ENCODE assay signal across 21 cellular contexts in the genomic region with DNA sequence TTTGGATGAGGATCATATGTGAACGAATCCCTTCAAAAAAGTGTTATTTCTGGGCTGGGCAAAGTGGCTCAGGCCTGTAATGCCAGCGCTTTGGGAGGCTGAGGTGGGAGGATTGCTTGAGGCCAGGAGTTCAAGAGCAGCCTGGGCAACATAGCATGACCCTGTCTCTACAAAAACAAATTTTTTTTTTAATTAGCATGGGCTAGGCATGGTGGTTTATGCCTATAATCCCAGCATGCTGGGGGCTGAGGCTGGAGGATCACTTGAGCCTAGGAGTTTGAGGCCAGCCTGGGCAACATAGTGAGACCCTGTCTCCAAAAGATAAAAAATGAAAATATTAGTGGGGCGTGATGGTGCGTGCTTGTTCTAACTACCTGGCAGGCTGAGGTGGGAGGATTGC. TPM values are rescaled to one million over a fixed set of nuclear protein-coding genes. Genes with fewer than 3 reads are reported as not detected.
DNase-seq lines count a peak whose midpoint lies in the region; ATAC-seq and TF ChIP-seq lines count a peak whose summit lies in the region.
"Had no signal": no experiment of that assay in that cellular context is flagged by ENCODE, and none has a peak within 500 bp of the region (broad histone marks: within the 10 kb centered on the region; RNA-seq: fewer than 3 reads in every experiment).

No MANE protein-coding gene starts in this region.

- no peak for ATAC-seq in T-helper 17 cell
- ATAC-seq in effector memory CD8-positive, alpha-beta T cell (replicated peaks) = no peak
- ATAC-seq in right cardiac atrium = no peak
- no peak for ATAC-seq in GM21390 (IDR thresholded peaks at IDR 0.05; ENCODE audit: unreplicated experiment)
- ATAC-seq: Right ventricle myocardium inferior had no signal

- H3K36me3 Mint-ChIP-seq in CD14-positive monocyte (peaks cover 10 to 42% of the 10 kb centered on the region in 2 donors), T-helper 17 cell (ENCODE audit: low read depth) (peaks cover 4% of the 10 kb centered on the region), mesothelial cell of epicardium (peaks cover 3% of the 10 kb centered on the region)
- peaks cover 53% of the 10 kb centered on the region for H3K36me3 Mint-ChIP-seq in effector memory CD8-positive, alpha-beta T cell (ENCODE audit: insufficient read depth)

- in situ Hi-C loops in G401 (cut with HindIII; ENCODE audit: low sequenced_read_pairs) = no loop called here

- peaks cover 31% of the 10 kb centered on the region for H3K4me1 Mint-ChIP-seq in CD14-positive monocyte
- peaks cover 26% of the 10 kb centered on the region for H3K4me1 Mint-ChIP-seq in T-helper 17 cell
- H3K4me1 Mint-ChIP-seq in effector memory CD8-positive, alpha-beta T cell (ENCODE audit: low read depth in 2 of 2) = peaks cover 31 to 52% of the 10 kb centered on the region in 2 donors
- peaks cover 30% of the 10 kb centered on the region for H3K4me1 Mint-ChIP-seq in mesothelial cell of epicardium

- H3K4me1 ChIP-seq in right cardiac atrium (ENCODE audit: control insufficient read depth, insufficient read depth, low read length) = no peaks in the 10 kb centered on the region

- H3K27me3 ChIP-seq in right cardiac atrium (ENCODE audit: control insufficient read depth, insufficient read depth) = no peaks in the 10 kb centered on the region

- no peak overlapping the region for H3K4me3 ChIP-seq in right cardiac atrium (ENCODE audit: low read length)
- H3K4me3 ChIP-seq: GM23248 had no signal

- no peak overlapping the region for H3K27ac ChIP-seq in right cardiac atrium (ENCODE audit: low read length)
- H3K27ac ChIP-seq: C4-2B, GM23248, KMS-11 had no signal

- intact Hi-C loops in CD14-positive monocyte (cut with micrococcal nuclease) (loop anchor here in 1 of 2 donors (5.0 kb wide), 1 partner anchor 97 kb away; no protein-coding TSS in a partner anchor), right cardiac atrium (cut with DNase I) (no loop called here)

- H3K27ac Mint-ChIP-seq in CD14-positive monocyte (peak overlapping the region in 4 of 7 donors; percentile 15 to 78 (median 23)), T-helper 17 cell (no peak overlapping the region), mesothelial cell of epicardium (peak overlapping the region; percentile 53)
- H3K27ac Mint-ChIP-seq in effector memory CD8-positive, alpha-beta T cell = peak overlapping the region; percentile 53 to 77

- H3K9me3 ChIP-seq in T-helper 17 cell (ENCODE audit: control insufficient read depth, low read length, poor library complexity, severe bottlenecking) (no peaks in the 10 kb centered on the region), right cardiac atrium (ENCODE audit: control insufficient read depth, low read length) (no peaks in the 10 kb centered on the region)

- H3K9me3 Mint-ChIP-seq in CD14-positive monocyte (no peaks in the 10 kb centered on the region), mesothelial cell of epicardium (no peaks in the 10 kb centered on the region)
- H3K9me3 Mint-ChIP-seq in effector memory CD8-positive, alpha-beta T cell = no peaks in the 10 kb centered on the region

- H3K27me3 Mint-ChIP-seq in CD14-positive monocyte (ENCODE audit: low read depth in 3 of 3) (peaks cover 0 to 2% (median 0%) of the 10 kb centered on the region in 3 donors), T-helper 17 cell (no peaks in the 10 kb centered on the region), mesothelial cell of epicardium (ENCODE audit: low read depth) (no peaks in the 10 kb centered on the region)
- no peaks in the 10 kb centered on the region for H3K27me3 Mint-ChIP-seq in effector memory CD8-positive, alpha-beta T cell

- no peak overlapping the region for H3K4me3 Mint-ChIP-seq in CD14-positive monocyte
- peak overlapping the region; percentile 41 for H3K4me3 Mint-ChIP-seq in T-helper 17 cell
- H3K4me3 Mint-ChIP-seq in effector memory CD8-positive, alpha-beta T cell = no peak overlapping the region
- H3K4me3 Mint-ChIP-seq in mesothelial cell of epicardium = no peak overlapping the region
- H3K4me3 Mint-ChIP-seq: H9 had no signal

- no peak for DNase-seq in CD14-positive monocyte (ENCODE audit: low spot score)
- no peak for DNase-seq in T-helper 17 cell
- no peak for DNase-seq in effector memory CD8-positive, alpha-beta T cell
- DNase-seq in mesothelial cell of epicardium (ENCODE audit: low spot score in 2 of 2, unreplicated experiment in 2 of 2) = no peak
- DNase-seq in right cardiac atrium = no peak
- no peak for DNase-seq in NCI-H82 treated with DMSO at 0.1 percent for 48 hours (lab: John Stamatoyannopoulos, UW; ENCODE audit: unreplicated experiment)
- DNase-seq in G401 (ENCODE audit: low spot score) = no peak
- DNase-seq: DMS53, GF-D8, GM23248, H9, NCI-H1105 treated with DMSO at 0.1 percent for 48 hours, NCI-H1694, NCI-H2081, NCI-H2171, NCI-H526, OCI-M1 had no signal

- WGBS in right cardiac atrium = 92% methylated on average over 4 of the region's 4 CpGs

- no peak for TF ChIP-seq CTCF in CD14-positive monocyte (IDR thresholded peaks at IDR 0.05)
- no peak for TF ChIP-seq CTCF in mesothelial cell of epicardium (IDR thresholded peaks at IDR 0.05; ENCODE audit: unreplicated experiment)

RNA-seq across cellular contexts. Expression of a gene that starts 4.6 kb away (rescaled TPM):
- 1 to 10 TPM; 2.4 to 4.8 TPM for polyA plus RNA-seq in CD14-positive monocyte
- total RNA-seq in T-helper 17 cell = 10 to 100 TPM; 54.3 to 58.2 TPM
- 84.7 to 92.1 TPM (median 86.7 TPM) in 3 replicates for total RNA-seq in mesothelial cell of epicardium
- 10 to 100 TPM; 46.7 to 72.2 (median 51.1) TPM for total RNA-seq in right cardiac atrium
- 9.8 TPM for polyA plus RNA-seq in right cardiac atrium
- 31.1 and 38.5 TPM in 2 replicates for total RNA-seq in G401 (2014; rRNA removed; shearing (Covaris generic))
